15 cellular contexts compared by ENCODE assay signal in genomic region chr12:50642755-50643154, GRCh38.
DNase-seq lines count a peak whose midpoint lies in the region; ATAC-seq and TF ChIP-seq lines count a peak whose summit lies in the region.
"Had no signal": no experiment of that assay in that cellular context is flagged by ENCODE, and none has a peak within 500 bp of the region (broad histone marks: within the 10 kb centered on the region; RNA-seq: fewer than 3 reads in every experiment).

No MANE protein-coding gene starts in this region.

- H3K4me1 ChIP-seq in RWPE2 (ENCODE audit: insufficient read depth, poor library complexity, severe bottlenecking): peaks cover 51% of the 10 kb centered on the region
- peaks cover 0 to 3% of the 10 kb centered on the region in 2 donors for H3K4me1 ChIP-seq in esophagus (ENCODE audit: control insufficient read depth in 2 of 2, insufficient read depth in 2 of 2, low read length in 1 of 2)
- H3K4me1 ChIP-seq in thymus (ENCODE audit: control insufficient read depth, insufficient read depth, low read length): peaks cover 13% of the 10 kb centered on the region

- no peak for TF ChIP-seq CTCF in RWPE2 (IDR thresholded peaks at IDR 0.05; ENCODE audit: poor library complexity, severe bottlenecking)

- ATAC-seq in RWPE2 (ENCODE audit: low read depth) (peak; percentile 44; the same call in 2 of the 3 replicates), GM19351 (IDR thresholded peaks at IDR 0.05; ENCODE audit: unreplicated experiment) (no peak)
- ATAC-seq: activated CD8-positive, alpha-beta T cell treated with anti-CD3 and anti-CD28 coated beads, Interleukin-2, amount 10 ng/mL, durations not matched to agents 7 days and 5 days; activated T-helper 17 cell treated with anti-CD3 and anti-CD28 coated beads, Interleukin-2, amount 50 U/mL, for 72 hours; sciatic nerve had no signal

- DNase-seq in NCI-H146 (lab: John Stamatoyannopoulos, UW) (peak; percentile 15), NCI-H146 treated with DMSO at 0.1 percent for 48 hours (lab: John Stamatoyannopoulos, UW; ENCODE audit: unreplicated experiment) (no peak), RWPE2 (ENCODE audit: low spot score) (peak; percentile 66), NCI-H748 (lab: John Stamatoyannopoulos, UW; ENCODE audit: unreplicated experiment) (no peak)
- DNase-seq in stimulated activated CD4-positive, alpha-beta T cell treated with anti-CD3 and anti-CD28 coated beads, Interleukin-12 subunit alpha, Interleukin-12 subunit beta, amount 100 ng/mL, for 4 hours: no peak
- DNase-seq: activated CD8-positive, alpha-beta T cell treated with anti-CD3 and anti-CD28 coated beads, Interleukin-2, amount 10 ng/mL, durations not matched to agents 7 days and 5 days; MM.1S; stimulated activated CD4-positive, alpha-beta T cell treated with anti-CD3 and anti-CD28 coated beads, Interleukin-2, amount 100 ng/mL, for 48 hours; SW 1271 had no signal

- no peaks in the 10 kb centered on the region for H3K27me3 ChIP-seq in RWPE2 (ENCODE audit: insufficient read depth, poor library complexity, severe bottlenecking)
- no peaks in the 10 kb centered on the region for H3K27me3 ChIP-seq in esophagus (ENCODE audit: control insufficient read depth in 1 of 2, insufficient read depth in 2 of 2, low read length in 2 of 2)
- no peaks in the 10 kb centered on the region for H3K27me3 ChIP-seq in thymus (ENCODE audit: control insufficient read depth, insufficient read depth)
- H3K27me3 ChIP-seq: tibial nerve had no signal

- peaks cover 2% of the 10 kb centered on the region for H3K9me3 ChIP-seq in RWPE2 (ENCODE audit: severe bottlenecking)
- H3K9me3 ChIP-seq in esophagus (ENCODE audit: control insufficient read depth in 2 of 2, insufficient read depth in 1 of 2, low read depth in 1 of 2, low read length in 1 of 2): no peaks in the 10 kb centered on the region
- no peaks in the 10 kb centered on the region for H3K9me3 ChIP-seq in thymus (ENCODE audit: control insufficient read depth)
- H3K9me3 ChIP-seq: tibial nerve had no signal

- H3K27ac ChIP-seq in RWPE2 (ENCODE audit: poor library complexity, severe bottlenecking) (peak overlapping the region; percentile 77), esophagus (ENCODE audit: low read depth in 2 of 2, low read length in 1 of 2) (peak overlapping the region; percentile 53 to 68), thymus (ENCODE audit: low read depth) (peak overlapping the region; percentile 42)

- no peak overlapping the region for H3K4me3 ChIP-seq in RWPE2 (ENCODE audit: severe bottlenecking)
- H3K4me3 ChIP-seq in esophagus (ENCODE audit: low read depth in 1 of 2, low read length in 2 of 2): no peak overlapping the region
- H3K4me3 ChIP-seq in thymus (ENCODE audit: low read length): no peak overlapping the region
- H3K4me3 ChIP-seq: tibial nerve had no signal

- H3K36me3 ChIP-seq in RWPE2 (ENCODE audit: low read depth) (peaks cover 19% of the 10 kb centered on the region), esophagus (ENCODE audit: control insufficient read depth in 2 of 2, insufficient read depth in 2 of 2, low read length in 1 of 2) (no peaks in the 10 kb centered on the region), thymus (ENCODE audit: control insufficient read depth, insufficient read depth) (peaks cover 4% of the 10 kb centered on the region)
- H3K36me3 ChIP-seq: tibial nerve had no signal

- WGBS in esophagus, 2 donors: 59 to 66% methylated on average over 5 of the region's 5 CpGs
- WGBS in thymus: 93% methylated on average over 5 of the region's 5 CpGs

Comparison
In these comparisons a context has a peak if more than half of its experiments do, and no peak if none do; other contexts are left out.
1. DNase-seq: peak in NCI-H146 (single experiment) and RWPE2 (single experiment); none in NCI-H146 treated with DMSO at 0.1 percent for 48 hours (single experiment), stimulated activated CD4-positive, alpha-beta T cell treated with anti-CD3 and anti-CD28 coated beads, Interleukin-12 subunit alpha, Interleukin-12 subunit beta, amount 100 ng/mL, for 4 hours (single experiment) and NCI-H748 (single experiment).
2. Peak in every context shown above with its lines, with median percentiles within 50 percentile points of each other: H3K27ac ChIP-seq.